Comparison of ENCODE assay signal across 7 cellular contexts in genomic region chr12:51025182-51025747, GRCh38. TPM values are rescaled to one million over a fixed set of nuclear protein-coding genes. Genes with fewer than 3 reads are reported as not detected.
A peak's percentile ranks its signal among the peaks of the same experiment; 100 is the strongest.
DNase-seq lines count a peak whose midpoint lies in the region; TF ChIP-seq lines count a peak whose summit lies in the region.

No MANE protein-coding gene starts in this region.

- no peak for TF ChIP-seq CTCF in HFFc6 (IDR thresholded peaks at IDR 0.05)
- no peak for TF ChIP-seq CTCF in fibroblast of mammary gland (conservative IDR thresholded peaks at IDR 0.05; ENCODE audit: control insufficient read depth, insufficient read depth, low read depth, low read length)

- no peaks in the 10 kb centered on the region for H3K9me3 Mint-ChIP-seq in HFFc6

- H3K27ac Mint-ChIP-seq in HFFc6, result peak overlapping the region; percentile 94

- H3K4me3 ChIP-seq in SK-N-MC, result peak overlapping the region; percentile 90
- peak overlapping the region; percentile 83 for H3K4me3 ChIP-seq in fibroblast of mammary gland (ENCODE audit: control insufficient read depth, low read depth, low read length)
- H3K4me3 ChIP-seq in skeletal muscle satellite cell (ENCODE audit: low read length), result peak overlapping the region; percentile 90

- peak overlapping the region; percentile 79 for H3K9ac ChIP-seq in SK-N-MC (ENCODE audit: insufficient read length)
- peak overlapping the region; percentile 87 for H3K9ac ChIP-seq in skeletal muscle satellite cell (ENCODE audit: low read depth, low read length)

- peak overlapping the region; percentile 98 for H3K4me3 Mint-ChIP-seq in HFFc6

- H3K9me3 ChIP-seq in SK-N-MC (ENCODE audit: low read depth, low read length) (no peaks in the 10 kb centered on the region), skeletal muscle satellite cell (replicated peaks; ENCODE audit: low read length) (no peaks in the 10 kb centered on the region)

- peak overlapping the region; percentile 86 for H3K4me2 ChIP-seq in skeletal muscle satellite cell (ENCODE audit: low read length)

- H3K36me3 ChIP-seq in SK-N-MC (ENCODE audit: insufficient read depth, low read length), result no peaks in the 10 kb centered on the region
- H3K36me3 ChIP-seq in skeletal muscle satellite cell (ENCODE audit: insufficient read depth, low read length), result no peaks in the 10 kb centered on the region

- peak overlapping the region; percentile 34; the same call in 1 of the 2 replicates for H3K27ac ChIP-seq in SK-N-MC

- H3K4me1 Mint-ChIP-seq in HFFc6 (ENCODE audit: low read depth), result peaks cover 42% of the 10 kb centered on the region

- H3K4me1 ChIP-seq in skeletal muscle satellite cell (ENCODE audit: control insufficient read depth, insufficient read depth, low read length), result peaks cover 24% of the 10 kb centered on the region

- H3K27me3 ChIP-seq in skeletal muscle satellite cell (ENCODE audit: control insufficient read depth, insufficient read depth, low read length), result peaks cover 8% of the 10 kb centered on the region

- H3K27me3 Mint-ChIP-seq in HFFc6 (ENCODE audit: insufficient read depth), result no peaks in the 10 kb centered on the region

- DNase-seq in HFFc6, result no peak
- DNase-seq in SK-N-MC (ENCODE audit: low read depth, low spot score), result no peak
- no peak for DNase-seq in fibroblast of mammary gland (ENCODE audit: low read depth)
- DNase-seq in RKO (ENCODE audit: low spot score), result no peak
- DNase-seq in pons (ENCODE audit: low spot score), result no peak
- DNase-seq in DMS114 treated with DMSO at 0.1 percent for 48 hours (lab: John Stamatoyannopoulos, UW; ENCODE audit: unreplicated experiment), result no peak

- no peaks in the 10 kb centered on the region for H3K36me3 Mint-ChIP-seq in HFFc6 (ENCODE audit: low read depth)

RNA-seq across cellular contexts. Expression of gene SLC11A2, which starts 0.9 kb away (rescaled TPM):
- total RNA-seq in HFFc6 (2021; fragmentation: NEBNext Ultra II Directional; extraction: Animal tissue kit (Norgen Biotek cat#: 25700)), result 10 to 100 TPM; 32.0 to 37.4 (median 34.0) TPM
- 27.7 and 33.5 TPM in 2 replicates for total RNA-seq in skeletal muscle satellite cell (2012; rRNA removed)

RNA-seq across cellular contexts. Expression of gene LETMD1, which starts 22.9 kb away (rescaled TPM):
- 10 to 100 TPM; 19.6 to 27.6 (median 25.2) TPM for total RNA-seq in HFFc6 (2021; fragmentation: NEBNext Ultra II Directional; extraction: Animal tissue kit (Norgen Biotek cat#: 25700))
- 31.9 TPM in 2 replicates for total RNA-seq in skeletal muscle satellite cell (2012; rRNA removed)

RNA-seq across cellular contexts. Expression of gene CSRNP2, which starts 58.1 kb away (rescaled TPM):
- total RNA-seq in HFFc6 (2021; fragmentation: NEBNext Ultra II Directional; extraction: Animal tissue kit (Norgen Biotek cat#: 25700)), result 10 to 100 TPM; 21.2 to 28.6 (median 24.1) TPM
- total RNA-seq in skeletal muscle satellite cell (2012; rRNA removed), result 11.7 and 15.1 TPM in 2 replicates
